1 cellular context compared by ENCODE assay signal in the genomic region with DNA sequence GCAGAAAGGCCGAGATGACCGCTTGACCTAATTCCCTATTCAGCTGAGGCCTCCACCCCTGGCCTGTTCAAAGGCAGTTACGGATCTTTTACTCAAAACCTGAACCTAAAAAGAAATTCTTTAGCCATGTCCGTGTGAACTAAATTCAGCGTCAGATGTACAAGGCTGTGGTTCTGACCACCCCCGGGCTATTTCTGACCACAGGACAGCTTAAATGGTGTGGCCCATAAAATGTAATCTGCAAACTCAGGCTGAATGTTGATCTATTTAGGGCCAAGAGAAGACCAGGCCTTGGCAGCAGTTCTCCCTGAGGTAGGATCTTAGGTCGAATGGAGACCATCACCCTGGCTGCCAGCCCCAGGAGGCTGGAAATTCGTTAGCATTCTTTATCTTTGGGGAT.
TF ChIP-seq lines count a peak whose summit lies in the region.

No MANE protein-coding gene starts in this region.

TF ChIP-seq in H1, 55 proteins besides CTCF, POLR2A, EP300 and RAD21:
- TF ChIP-seq GTF2F1 (IDR thresholded peaks at IDR 0.05; ENCODE audit: borderline replicate concordance, low read depth, low read length) (no peak), TCF12 (IDR thresholded peaks at IDR 0.05; ENCODE audit: low read depth, low read length) (no peak), RBBP5 (IDR thresholded peaks at IDR 0.05; ENCODE audit: borderline replicate concordance, low read depth, low read length) (no peak), PHF8 (conservative IDR thresholded peaks at IDR 0.05; ENCODE audit: low read depth, low read length) (no peak)
TF ChIP-seq in H1: peak in this region for 0.
